In the genomic region with DNA sequence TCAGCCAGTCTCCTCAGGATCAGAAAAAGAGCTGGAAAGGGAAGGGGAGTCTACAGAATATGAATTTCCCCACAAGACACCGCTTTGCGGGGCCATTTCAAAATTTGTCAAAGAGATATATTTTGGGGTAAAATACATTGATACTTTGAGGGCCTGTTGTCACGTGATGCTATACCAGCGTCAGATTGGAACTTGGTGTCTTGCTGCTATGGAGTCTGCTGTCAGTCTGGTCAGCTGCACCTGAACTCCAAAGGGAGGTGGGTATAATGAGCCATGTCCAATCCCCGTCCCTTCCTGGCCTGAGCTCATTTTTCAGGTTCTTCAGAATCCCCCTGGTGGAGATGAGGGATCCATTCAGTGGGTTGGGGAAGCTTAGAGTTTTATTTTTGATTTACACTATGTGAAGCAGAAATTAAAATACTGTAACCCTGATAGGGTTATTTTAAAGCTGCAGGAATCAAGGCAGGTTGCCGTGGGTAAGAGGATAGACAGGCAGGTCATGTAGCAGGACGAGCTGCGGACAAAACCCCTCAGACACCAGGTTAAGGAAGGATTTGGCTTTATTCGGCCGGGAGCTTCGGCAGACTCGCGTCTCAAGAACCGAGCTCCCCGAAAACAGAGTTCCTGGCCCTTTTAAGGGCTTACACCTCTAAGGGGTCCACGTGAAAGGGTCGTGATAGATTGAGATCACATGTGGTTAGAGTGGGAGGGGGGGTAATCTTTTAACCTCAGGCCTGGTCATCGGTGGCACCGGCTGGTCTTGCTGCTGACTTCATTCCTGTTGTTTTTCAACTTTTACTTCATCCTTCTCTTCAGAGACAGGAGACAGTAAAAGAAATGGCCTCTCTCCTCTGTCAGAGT, we compare ENCODE assay signal across 10 cellular contexts. TPM values are rescaled to one million over a fixed set of nuclear protein-coding genes. Genes with fewer than 3 reads are reported as not detected.
DNase-seq lines count a peak whose midpoint lies in the region; TF ChIP-seq lines count a peak whose summit lies in the region.
"Had no signal": no experiment of that assay in that cellular context is flagged by ENCODE, and none has a peak within 500 bp of the region (broad histone marks: within the 10 kb centered on the region; RNA-seq: fewer than 3 reads in every experiment).

No MANE protein-coding gene starts in this region.

- H2AFZ ChIP-seq in fibroblast of lung (ENCODE audit: low read length): no peak overlapping the region
- no peak overlapping the region for H2AFZ ChIP-seq in smooth muscle cell (ENCODE audit: low read depth)

- H3K4me1 ChIP-seq in fibroblast of lung (ENCODE audit: control insufficient read depth, extremely low read depth, insufficient read depth, low read length) (peaks cover 28% of the 10 kb centered on the region), smooth muscle cell (ENCODE audit: low read depth) (peaks cover 28% of the 10 kb centered on the region)

- peak; percentile 52 for DNase-seq in activated CD8-positive, alpha-beta memory T cell treated with anti-CD3 and anti-CD28 coated beads for 24 hours
- DNase-seq in activated CD8-positive, alpha-beta memory T cell treated with anti-CD3 and anti-CD28 coated beads, Interleukin-2, amount 50 U/mL, for 4 hours: no peak
- peak; percentile 20 to 39 for DNase-seq in fibroblast of lung (ENCODE audit: low read depth in 2 of 2)
- DNase-seq in smooth muscle cell (lab: John Stamatoyannopoulos, UW; ENCODE audit: unreplicated experiment): no peak
- no peak for DNase-seq in germinal center (ENCODE audit: low spot score)
- no peak for DNase-seq in DMS153 (lab: John Stamatoyannopoulos, UW)
- no peak for DNase-seq in NCI-H2029 treated with DMSO at 0.1 percent for 48 hours (lab: John Stamatoyannopoulos, UW)
- DNase-seq: NCI-H526 treated with DMSO at 0.1 percent for 48 hours; stimulated activated naive CD4-positive, alpha-beta T cell had no signal

- WGBS in smooth muscle cell (ENCODE audit: low lambda C conversion rate): 83% methylated on average over 19 of the region's 19 CpGs

- H3K27me3 ChIP-seq in fibroblast of lung (ENCODE audit: control insufficient read depth, insufficient read depth, low read length): no peaks in the 10 kb centered on the region
- H3K27me3 ChIP-seq in smooth muscle cell (ENCODE audit: low read depth): no peaks in the 10 kb centered on the region

- H3K9ac ChIP-seq in fibroblast of lung (ENCODE audit: insufficient read depth, low read length) (no peak overlapping the region), smooth muscle cell (ENCODE audit: low read depth) (no peak overlapping the region)

- H3K4me3 ChIP-seq in fibroblast of lung (replicated peaks in 1 of 4; ENCODE audit: control extremely low read depth in 1 of 4, insufficient read depth in 1 of 4, low read depth in 3 of 4, low read length in 4 of 4) (no peak overlapping the region), smooth muscle cell (no peak overlapping the region)

- H4K20me1 ChIP-seq in fibroblast of lung (ENCODE audit: control insufficient read depth, extremely low read depth, insufficient read depth, low read length): no peaks in the 10 kb centered on the region
- H4K20me1 ChIP-seq in smooth muscle cell (ENCODE audit: low read depth): peaks cover 26% of the 10 kb centered on the region

- H3K9me3 ChIP-seq in fibroblast of lung (ENCODE audit: control insufficient read depth, insufficient read depth, low read depth, low read length) (no peaks in the 10 kb centered on the region), smooth muscle cell (replicated peaks; ENCODE audit: low read depth) (no peaks in the 10 kb centered on the region)

- H3K4me2 ChIP-seq in fibroblast of lung (ENCODE audit: extremely low read depth, insufficient read depth, low read length) (no peak overlapping the region), smooth muscle cell (no peak overlapping the region)

- H3K79me2 ChIP-seq in fibroblast of lung (ENCODE audit: control insufficient read depth, insufficient read depth, low read length) (peaks cover 19% of the 10 kb centered on the region), smooth muscle cell (ENCODE audit: low read depth) (peaks cover 41% of the 10 kb centered on the region)

- peaks cover 20% of the 10 kb centered on the region for H3F3A ChIP-seq in smooth muscle cell (ENCODE audit: low read depth)

- TF ChIP-seq CTCF in VCaP (conservative IDR thresholded peaks at IDR 0.05): peak; percentile 57
- TF ChIP-seq CTCF in fibroblast of lung (conservative IDR thresholded peaks at IDR 0.05 in 1 of 2, IDR thresholded peaks at IDR 0.05 in 1 of 2; ENCODE audit: low read depth in 1 of 2, low read length in 2 of 2): peak in 1 of 2 donors; percentile 38
- TF ChIP-seq CTCF in smooth muscle cell (IDR thresholded peaks at IDR 0.05; ENCODE audit: borderline replicate concordance, insufficient read depth, poor library complexity, severe bottlenecking): peak; percentile 36

- H3K36me3 ChIP-seq in fibroblast of lung (ENCODE audit: control insufficient read depth, insufficient read depth, low read length) (peaks cover 11% of the 10 kb centered on the region), smooth muscle cell (ENCODE audit: low read depth) (peaks cover under 1% of the 10 kb centered on the region)

- H3K27ac ChIP-seq in VCaP (no peak overlapping the region), fibroblast of lung (ENCODE audit: insufficient read depth, low read length) (no peak overlapping the region), smooth muscle cell (ENCODE audit: low read depth) (peak overlapping the region; percentile 57)

RNA-seq across cellular contexts. Expression of gene POFUT2, which starts 2.2 kb away (rescaled TPM):
- total RNA-seq in fibroblast of lung: 34.2 and 56.0 TPM in 2 replicates
- polyA plus RNA-seq in fibroblast of lung: 39.3 and 60.3 TPM in 2 replicates
- polyA plus RNA-seq in fibroblast of lung (2012): 44.4 and 66.5 TPM in 2 replicates
- polyA minus RNA-seq in fibroblast of lung (ENCODE audit: low replicate concordance): 24.8 and 27.4 TPM in 2 replicates
- 32.1 and 58.3 TPM in 2 replicates for total RNA-seq in smooth muscle cell
- polyA plus RNA-seq in smooth muscle cell: 69.6 and 70.0 TPM in 2 replicates

Comparison
In these comparisons a context has a peak if more than half of its experiments do, and no peak if none do; other contexts are left out.
1. DNase-seq: peak in activated CD8-positive, alpha-beta memory T cell treated with anti-CD3 and anti-CD28 coated beads for 24 hours (single experiment) and fibroblast of lung (2 of 2); none in activated CD8-positive, alpha-beta memory T cell treated with anti-CD3 and anti-CD28 coated beads, Interleukin-2, amount 50 U/mL, for 4 hours (single experiment), smooth muscle cell (single experiment), germinal center (single experiment), DMS153 (single experiment) and NCI-H2029 treated with DMSO at 0.1 percent for 48 hours (single experiment).